ENCODE assay signal across 13 cellular contexts in genomic region chr13:29508874-29509249, GRCh38.
DNase-seq lines count a peak whose midpoint lies in the region; ATAC-seq and TF ChIP-seq lines count a peak whose summit lies in the region.
"Had no signal": no experiment of that assay in that cellular context is flagged by ENCODE, and none has a peak within 500 bp of the region (broad histone marks: within the 10 kb centered on the region; RNA-seq: fewer than 3 reads in every experiment).

No MANE protein-coding gene starts in this region.

- no peaks in the 10 kb centered on the region for H3K27me3 Mint-ChIP-seq in activated naive CD4-positive, alpha-beta T cell treated with anti-CD3 and anti-CD28 coated beads, Interleukin-2, amount 50 U/mL, for 24 hours
- H3K27me3 Mint-ChIP-seq in WTC11 (ENCODE audit: low read depth): no peaks in the 10 kb centered on the region
- H3K27me3 Mint-ChIP-seq in stimulated activated naive B cell treated with anti-CD40 and anti-IgM and Interleukin-4, amounts not matched to agents 10 μg/mL and 1 μg/mL and 100 μg/mL, for 72 hours: peaks cover 9 to 16% of the 10 kb centered on the region in 2 donors
- H3K27me3 Mint-ChIP-seq: activated T-helper 17 cell treated with anti-CD3 and anti-CD28 coated beads, Interleukin-2, amount 50 U/mL, for 72 hours had no signal

- TF ChIP-seq CTCF in WTC11 (IDR thresholded peaks at IDR 0.05) (no peak), left ventricle myocardium inferior (IDR thresholded peaks at IDR 0.05; ENCODE audit: borderline replicate concordance) (no peak), WERI-Rb-1 (IDR thresholded peaks at IDR 0.05; ENCODE audit: low read depth, low read length) (no peak)

- H3K4me3 ChIP-seq in left ventricle myocardium inferior (peak overlapping the region; percentile 37), WERI-Rb-1 (ENCODE audit: low read depth, low read length) (no peak overlapping the region)
- H3K4me3 ChIP-seq: GM12878 had no signal

- peaks cover 2% of the 10 kb centered on the region for H3K36me3 Mint-ChIP-seq in activated naive CD4-positive, alpha-beta T cell treated with anti-CD3 and anti-CD28 coated beads, Interleukin-2, amount 50 U/mL, for 24 hours
- H3K36me3 Mint-ChIP-seq in WTC11: peaks cover 16% of the 10 kb centered on the region
- H3K36me3 Mint-ChIP-seq in stimulated activated naive B cell treated with anti-CD40 and anti-IgM and Interleukin-4, amounts not matched to agents 10 μg/mL and 1 μg/mL and 100 μg/mL, for 72 hours: peaks cover 29 to 41% of the 10 kb centered on the region in 2 donors

- peaks cover 31% of the 10 kb centered on the region for H3K4me1 ChIP-seq in left ventricle myocardium inferior

- H3K4me1 Mint-ChIP-seq in activated naive CD4-positive, alpha-beta T cell treated with anti-CD3 and anti-CD28 coated beads, Interleukin-2, amount 50 U/mL, for 24 hours: no peaks in the 10 kb centered on the region
- H3K4me1 Mint-ChIP-seq in WTC11: peaks cover 4% of the 10 kb centered on the region; the same call in 1 of the 2 replicates
- H3K4me1 Mint-ChIP-seq in stimulated activated naive B cell treated with anti-CD40 and anti-IgM and Interleukin-4, amounts not matched to agents 10 μg/mL and 1 μg/mL and 100 μg/mL, for 72 hours: peaks cover 0 to 2% of the 10 kb centered on the region in 2 donors
- H3K4me1 Mint-ChIP-seq: activated T-helper 17 cell treated with anti-CD3 and anti-CD28 coated beads, Interleukin-2, amount 50 U/mL, for 72 hours had no signal

- POLR2A ChIA-PET in WTC11 (lab: Charles Lee): interaction anchor here (1.5 kb wide), 1 partner anchor 11 kb away, joined by 3 read pairs; no protein-coding TSS in a partner anchor

- H3K36me3 ChIP-seq in left ventricle myocardium inferior: peaks cover 4% of the 10 kb centered on the region
- H3K36me3 ChIP-seq in WERI-Rb-1: no peaks in the 10 kb centered on the region

- ATAC-seq in WTC11: peak; percentile 5; the same call in 1 of the 2 replicates
- ATAC-seq in stimulated activated naive B cell treated with anti-CD40 and anti-IgM and Interleukin-4, amounts not matched to agents 10 μg/mL and 1 μg/mL and 100 μg/mL, for 72 hours (replicated peaks): no peak
- no peak for ATAC-seq in esophagus mucosa
- no peak for ATAC-seq in GM19455 (IDR thresholded peaks at IDR 0.05; ENCODE audit: unreplicated experiment)

- CTCF ChIA-PET in WTC11 (lab: Charles Lee): interaction anchor here (0.6 to 3.0 kb wide), 39 partner anchors 9 to 624 kb away, joined by 3 to 66 read pairs (median 6); no protein-coding TSS in a partner anchor

- H3K9me3 Mint-ChIP-seq in activated naive CD4-positive, alpha-beta T cell treated with anti-CD3 and anti-CD28 coated beads, Interleukin-2, amount 50 U/mL, for 24 hours: no peaks in the 10 kb centered on the region
- H3K9me3 Mint-ChIP-seq in WTC11: no peaks in the 10 kb centered on the region
- no peaks in the 10 kb centered on the region for H3K9me3 Mint-ChIP-seq in stimulated activated naive B cell treated with anti-CD40 and anti-IgM and Interleukin-4, amounts not matched to agents 10 μg/mL and 1 μg/mL and 100 μg/mL, for 72 hours
- H3K9me3 Mint-ChIP-seq: activated T-helper 17 cell treated with anti-CD3 and anti-CD28 coated beads, Interleukin-2, amount 50 U/mL, for 72 hours; CD4-positive, CD25-positive, alpha-beta regulatory T cell; H9; T-helper 2 cell treated with Interferon-gamma antibody and Interleukin-4, amounts not matched to agents 5 μg/mL and 100 μg/mL, for 36 hours had no signal

- no peak for DNase-seq in activated naive CD4-positive, alpha-beta T cell treated with Interleukin-2 at 50 U/mL for 16 hours
- DNase-seq in WTC11 (ENCODE audit: low spot score): no peak
- DNase-seq in left ventricle myocardium inferior: no peak
- no peak for DNase-seq in stimulated activated naive B cell treated with anti-CD40 and anti-IgM and Interleukin-4, amounts not matched to agents 10 μg/mL and 1 μg/mL and 100 μg/mL, for 72 hours
- no peak for DNase-seq in WERI-Rb-1

- peak overlapping the region; percentile 17 for H3K27ac Mint-ChIP-seq in activated naive CD4-positive, alpha-beta T cell treated with anti-CD3 and anti-CD28 coated beads, Interleukin-2, amount 50 U/mL, for 24 hours
- peak overlapping the region; percentile 22; the same call in 1 of the 2 replicates for H3K27ac Mint-ChIP-seq in WTC11
- H3K27ac Mint-ChIP-seq in stimulated activated naive B cell treated with anti-CD40 and anti-IgM and Interleukin-4, amounts not matched to agents 10 μg/mL and 1 μg/mL and 100 μg/mL, for 72 hours: peak overlapping the region; percentile 22
- H3K27ac Mint-ChIP-seq: activated T-helper 17 cell treated with anti-CD3 and anti-CD28 coated beads, Interleukin-2, amount 50 U/mL, for 72 hours; T-helper 2 cell treated with Interferon-gamma antibody and Interleukin-4, amounts not matched to agents 5 μg/mL and 100 μg/mL, for 36 hours had no signal

- H3K4me3 Mint-ChIP-seq in activated naive CD4-positive, alpha-beta T cell treated with anti-CD3 and anti-CD28 coated beads, Interleukin-2, amount 50 U/mL, for 24 hours: no peak overlapping the region
- H3K4me3 Mint-ChIP-seq in WTC11: no peak overlapping the region
- peak overlapping the region in 1 of 2 donors; percentile 10 for H3K4me3 Mint-ChIP-seq in stimulated activated naive B cell treated with anti-CD40 and anti-IgM and Interleukin-4, amounts not matched to agents 10 μg/mL and 1 μg/mL and 100 μg/mL, for 72 hours
- H3K4me3 Mint-ChIP-seq: activated T-helper 17 cell treated with anti-CD3 and anti-CD28 coated beads, Interleukin-2, amount 50 U/mL, for 72 hours; H9; T-helper 2 cell treated with Interferon-gamma antibody and Interleukin-4, amounts not matched to agents 5 μg/mL and 100 μg/mL, for 36 hours had no signal

- H3K27me3 ChIP-seq in left ventricle myocardium inferior (ENCODE audit: low read depth) (peaks cover 20% of the 10 kb centered on the region), WERI-Rb-1 (ENCODE audit: insufficient read depth, low read depth, severe bottlenecking) (no peaks in the 10 kb centered on the region)

- intact Hi-C loops in left ventricle myocardium inferior (cut with micrococcal nuclease): loop anchor here (10.0 kb wide), 1 partner anchor 596 kb away; no protein-coding TSS in a partner anchor

- H3K27ac ChIP-seq in left ventricle myocardium inferior (replicated peaks) (peak overlapping the region; percentile 71), WERI-Rb-1 (no peak overlapping the region)

- no peaks in the 10 kb centered on the region for H3K9me3 ChIP-seq in left ventricle myocardium inferior (replicated peaks)
- no peaks in the 10 kb centered on the region for H3K9me3 ChIP-seq in WERI-Rb-1 (ENCODE audit: severe bottlenecking)

TF ChIP-seq in WTC11, 78 proteins besides CTCF, POLR2A, EP300 and RAD21 (continues in another document):
- TF ChIP-seq ATF3 (CRISPR knock-in tag; conservative IDR thresholded peaks at IDR 0.05): no peak
- TF ChIP-seq ZNF219 (CRISPR knock-in tag; IDR thresholded peaks at IDR 0.05; ENCODE audit: borderline replicate concordance): no peak
- no peak for TF ChIP-seq CDX4 (CRISPR knock-in tag; IDR thresholded peaks at IDR 0.05; ENCODE audit: borderline replicate concordance)
- no peak for TF ChIP-seq TCF7 (CRISPR knock-in tag; IDR thresholded peaks at IDR 0.05; ENCODE audit: low read depth)
- no peak for TF ChIP-seq HMGA2 (CRISPR knock-in tag; IDR thresholded peaks at IDR 0.05)
- TF ChIP-seq NR2C2 (CRISPR knock-in tag; IDR thresholded peaks at IDR 0.05): no peak
- no peak for TF ChIP-seq HMGXB4 (CRISPR knock-in tag; IDR thresholded peaks at IDR 0.05)
- no peak for TF ChIP-seq PRRX2 (CRISPR knock-in tag; IDR thresholded peaks at IDR 0.05)
- TF ChIP-seq ATF1 (CRISPR knock-in tag; IDR thresholded peaks at IDR 0.05): no peak
- TF ChIP-seq ZNF512 (CRISPR knock-in tag; IDR thresholded peaks at IDR 0.05; ENCODE audit: borderline replicate concordance): no peak
- no peak for TF ChIP-seq NR3C1 (CRISPR knock-in tag; conservative IDR thresholded peaks at IDR 0.05; ENCODE audit: low read depth)
